ENCODE assay signal across 8 cellular contexts in the genomic region with DNA sequence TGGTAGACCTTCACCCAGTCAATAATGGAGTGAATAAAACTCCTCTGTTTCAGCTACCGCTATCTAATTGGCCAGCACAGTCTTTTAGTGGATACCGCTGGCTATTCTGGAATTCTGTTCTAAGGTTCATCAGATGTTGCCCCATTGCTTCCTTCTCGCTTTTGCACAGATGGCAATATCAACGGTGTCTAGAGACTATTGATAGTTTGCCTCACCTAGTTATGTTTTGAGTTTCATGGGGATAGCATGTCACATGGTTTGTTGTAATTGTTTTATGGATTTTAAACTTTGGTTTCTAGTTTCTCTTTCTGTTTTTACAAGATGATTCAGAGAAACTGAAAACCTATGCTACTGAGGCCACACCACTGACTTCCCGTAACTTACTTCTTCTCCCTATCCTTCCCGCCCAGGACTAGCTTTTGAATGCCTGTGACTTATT. TPM values are rescaled to one million over a fixed set of nuclear protein-coding genes. Genes with fewer than 3 reads are reported as not detected.
DNase-seq lines count a peak whose midpoint lies in the region; FAIRE-seq and TF ChIP-seq lines count a peak whose summit lies in the region.

No MANE protein-coding gene starts in this region.

- no peaks in the 10 kb centered on the region for H3K9me3 ChIP-seq in mammary epithelial cell (replicated peaks; ENCODE audit: insufficient read depth, low read length)

- WGBS in mammary epithelial cell (ENCODE audit: low coverage, missing lambda C conversion rate): 86% methylated on average over 6 of the region's 6 CpGs

- no peak overlapping the region for H3K9ac ChIP-seq in mammary epithelial cell (ENCODE audit: insufficient read depth, low read length)

- peaks cover 36% of the 10 kb centered on the region for H3K4me1 Mint-ChIP-seq in nephron progenitor cell

- CTCF ChIA-PET in HEK293T (lab: Yijun Ruan, JAX): interaction anchor here (0.5 to 0.6 kb wide), 2 partner anchors 29 to 411 kb away, joined by 3 read pairs; no protein-coding TSS in a partner anchor
- CTCF ChIA-PET in mammary epithelial cell (lab: Charles Lee; ENCODE audit: low non-redundant PET): no interaction called here

- no TSS peak for BruUV-seq in mammary epithelial cell (replicated peaks; lab: Mats Ljungman, UMichigan)

- H3K27me3 Mint-ChIP-seq in nephron progenitor cell (ENCODE audit: low read depth, poor library complexity): no peaks in the 10 kb centered on the region

- in situ Hi-C loops in mammary epithelial cell (cut with MboI; ENCODE audit: low sequenced_read_pairs in 2 of 2): no loop called here

- H3K9me3 Mint-ChIP-seq in nephron progenitor cell: peaks cover 12% of the 10 kb centered on the region

- TF ChIP-seq CTCF in mammary epithelial cell (conservative IDR thresholded peaks at IDR 0.05 in 1 of 2, IDR thresholded peaks at IDR 0.05 in 1 of 2; ENCODE audit: extremely low read depth in 1 of 2, insufficient read depth in 1 of 2, low read depth in 1 of 2, low read length in 2 of 2): no peak
- no peak for TF ChIP-seq CTCF in nephron progenitor cell (IDR thresholded peaks at IDR 0.05)

- no peak overlapping the region for H3K27ac Mint-ChIP-seq in nephron progenitor cell

- peaks cover 37% of the 10 kb centered on the region for H3K36me3 Mint-ChIP-seq in nephron progenitor cell (ENCODE audit: low read depth)

- peak overlapping the region; percentile 7 for H2AFZ ChIP-seq in mammary epithelial cell (ENCODE audit: low read depth, low read length)

- intact Hi-C loops in mammary epithelial cell (cut with micrococcal nuclease): loop anchor here (5.0 kb wide), 1 partner anchor 709 kb away; a partner anchor contains a TSS

- peaks cover 6% of the 10 kb centered on the region for H3K4me1 ChIP-seq in mammary epithelial cell (ENCODE audit: insufficient read depth, low read length)

- H3K4me3 Mint-ChIP-seq in nephron progenitor cell: peak overlapping the region; percentile 96

- H3K27ac ChIP-seq in mammary epithelial cell (ENCODE audit: insufficient read depth, low read depth, low read length): no peak overlapping the region

- peak overlapping the region in 2 of 3 experiments; percentile 75 to 89 for H3K4me3 ChIP-seq in mammary epithelial cell (replicated peaks in 1 of 3; ENCODE audit: insufficient read depth in 1 of 3, low read depth in 2 of 3, low read length in 3 of 3)

- peak overlapping the region; percentile 96 for H3K4me2 ChIP-seq in mammary epithelial cell (ENCODE audit: insufficient read depth, low read depth, low read length)

- H3K27me3 ChIP-seq in mammary epithelial cell (ENCODE audit: insufficient read depth, low read length): no peaks in the 10 kb centered on the region

- dilution Hi-C loops in mammary epithelial cell (cut with HindIII; ENCODE audit: low sequenced_read_pairs): no loop called here

- POLR2A ChIA-PET in HEK293T (lab: Yijun Ruan, JAX): no interaction called here

- DNase-seq in GM18507 (ENCODE audit: extremely low spot score, insufficient read length, low read depth) (peak; percentile 11), HEK293T (ENCODE audit: extremely low spot score) (peak; percentile 11), NOMO-1 treated with DMSO at 0.1 percent for 48 hours (lab: John Stamatoyannopoulos, UW; ENCODE audit: unreplicated experiment) (peak; percentile 56), mammary epithelial cell (peak; percentile 59), nephron progenitor cell (no peak), C1 segment of cervical spinal cord (lab: John Stamatoyannopoulos, UW) (no peak), NCI-H226 (no peak), NCI-H2171 (lab: John Stamatoyannopoulos, UW) (no peak)

- peak; percentile 78 for FAIRE-seq in GM18507 (lab: Jason Lieb, UNC)

- peaks cover 60% of the 10 kb centered on the region for H3K79me2 ChIP-seq in mammary epithelial cell (ENCODE audit: insufficient read depth, low read length)

- H4K20me1 ChIP-seq in mammary epithelial cell (ENCODE audit: insufficient read depth, low read length): no peaks in the 10 kb centered on the region

- H3K36me3 ChIP-seq in mammary epithelial cell (ENCODE audit: insufficient read depth, low read length): no peaks in the 10 kb centered on the region

TF ChIP-seq in HEK293T, 16 proteins besides CTCF, POLR2A, EP300 and RAD21:
- TF ChIP-seq BHLHE40 (IDR thresholded peaks at IDR 0.05; ENCODE audit: borderline replicate concordance): no peak
- TF ChIP-seq TARDBP (IDR thresholded peaks at IDR 0.05): no peak
- TF ChIP-seq ZNF384 (IDR thresholded peaks at IDR 0.05): no peak
- no peak for TF ChIP-seq L3MBTL2 (conservative IDR thresholded peaks at IDR 0.05)
- TF ChIP-seq HDGF (IDR thresholded peaks at IDR 0.05; ENCODE audit: borderline replicate concordance): no peak
- TF ChIP-seq NFRKB (IDR thresholded peaks at IDR 0.05): no peak
- TF ChIP-seq SUZ12 (IDR thresholded peaks at IDR 0.05): no peak
- no peak for TF ChIP-seq CTBP1 (IDR thresholded peaks at IDR 0.05; ENCODE audit: borderline replicate concordance)
- no peak for TF ChIP-seq ELF4 (IDR thresholded peaks at IDR 0.05)
- TF ChIP-seq SP1 (IDR thresholded peaks at IDR 0.05): no peak
- TF ChIP-seq FOXK2 (IDR thresholded peaks at IDR 0.05): no peak
- no peak for TF ChIP-seq LEF1 (IDR thresholded peaks at IDR 0.05; ENCODE audit: borderline replicate concordance)
- no peak for TF ChIP-seq FOXA1 (IDR thresholded peaks at IDR 0.05)
- TF ChIP-seq FOXM1 (IDR thresholded peaks at IDR 0.05; ENCODE audit: borderline replicate concordance): no peak
- no peak for TF ChIP-seq ARNT (IDR thresholded peaks at IDR 0.05)
- TF ChIP-seq, protein P1, sequence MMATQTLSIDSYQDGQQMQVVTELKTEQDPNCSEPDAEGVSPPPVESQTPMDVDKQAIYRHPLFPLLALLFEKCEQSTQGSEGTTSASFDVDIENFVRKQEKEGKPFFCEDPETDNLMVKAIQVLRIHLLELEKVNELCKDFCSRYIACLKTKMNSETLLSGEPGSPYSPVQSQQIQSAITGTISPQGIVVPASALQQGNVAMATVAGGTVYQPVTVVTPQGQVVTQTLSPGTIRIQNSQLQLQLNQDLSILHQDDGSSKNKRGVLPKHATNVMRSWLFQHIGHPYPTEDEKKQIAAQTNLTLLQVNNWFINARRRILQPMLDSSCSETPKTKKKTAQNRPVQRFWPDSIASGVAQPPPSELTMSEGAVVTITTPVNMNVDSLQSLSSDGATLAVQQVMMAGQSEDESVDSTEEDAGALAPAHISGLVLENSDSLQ (IDR thresholded peaks at IDR 0.05): no peak

RNA-seq across cellular contexts. Expression of a gene that starts 2.0 kb away (rescaled TPM):
- total RNA-seq in mammary epithelial cell: 10 to 100 TPM; 27.2 to 28.0 TPM
- polyA plus RNA-seq in mammary epithelial cell: 3.8 TPM
- 61.9 TPM for polyA minus RNA-seq in mammary epithelial cell

Comparison
In these comparisons a context has a peak if more than half of its experiments do, and no peak if none do; other contexts are left out.
1. DNase-seq: peak in GM18507 (single experiment), HEK293T (single experiment), NOMO-1 treated with DMSO at 0.1 percent for 48 hours (single experiment) and mammary epithelial cell (single experiment); none in nephron progenitor cell (single experiment), C1 segment of cervical spinal cord (0 of 14), NCI-H226 (single experiment) and NCI-H2171 (single experiment).